17 cellular contexts compared by ENCODE assay signal in the genomic region with DNA sequence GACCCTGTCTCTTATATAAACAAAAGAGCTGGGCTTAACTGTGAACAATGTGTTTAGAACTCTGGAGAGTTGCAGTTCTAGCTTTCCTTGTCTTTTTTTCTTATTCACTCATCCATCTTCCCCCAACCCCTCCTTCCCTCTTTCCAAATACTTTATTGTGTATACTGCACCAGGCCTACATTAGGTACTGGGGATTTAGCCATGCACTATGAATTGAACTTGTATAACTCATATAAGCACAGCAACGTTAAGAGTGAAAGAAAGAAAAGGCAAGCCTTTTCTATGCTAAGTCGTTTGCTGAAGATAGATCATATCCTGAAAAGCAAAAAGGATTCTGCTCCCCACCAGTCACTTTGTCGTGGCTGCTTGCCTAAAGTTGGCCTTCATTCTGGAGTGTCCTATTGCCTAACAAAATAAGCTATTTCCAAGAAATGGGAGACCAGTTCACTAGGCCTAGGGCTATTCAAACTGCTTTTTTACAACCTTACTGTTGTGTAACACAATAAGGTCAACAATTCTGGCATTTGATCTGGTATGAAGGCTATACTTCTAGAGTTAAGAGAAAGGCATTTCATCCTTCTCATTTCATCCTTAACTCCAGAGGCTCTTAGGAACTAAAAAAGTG. TPM values are rescaled to one million over a fixed set of nuclear protein-coding genes. Genes with fewer than 3 reads are reported as not detected.
A peak's percentile ranks its signal among the peaks of the same experiment; 100 is the strongest.
DNase-seq lines count a peak whose midpoint lies in the region; ATAC-seq and TF ChIP-seq lines count a peak whose summit lies in the region.
"Had no signal": no experiment of that assay in that cellular context is flagged by ENCODE, and none has a peak within 500 bp of the region (broad histone marks: within the 10 kb centered on the region; RNA-seq: fewer than 3 reads in every experiment).

No MANE protein-coding gene starts in this region.

- H4K20me1 ChIP-seq in SK-N-SH (ENCODE audit: insufficient read depth): no peaks in the 10 kb centered on the region

- H3K4me2 ChIP-seq in SK-N-SH: no peak overlapping the region

- H3K9me2 ChIP-seq in SK-N-SH: no peaks in the 10 kb centered on the region

- no peaks in the 10 kb centered on the region for H3K79me2 ChIP-seq in SK-N-SH (ENCODE audit: insufficient read depth)

- WGBS in SK-N-SH (ENCODE audit: low lambda C conversion rate): 94% methylated on average over 3 of the region's 3 CpGs
- 100% methylated on average over 1 to 2 of the region's 3 CpGs for WGBS in mesodermal cell (ENCODE audit: insufficient coverage in 2 of 2), 2 experiments

- H3K4me3 ChIP-seq in SK-N-SH (ENCODE audit: low read depth in 2 of 2, low read length in 1 of 2) (no peak overlapping the region), mesodermal cell (ENCODE audit: extremely low read depth, insufficient read depth, low read length, poor library complexity, severe bottlenecking) (no peak overlapping the region), tibial artery (no peak overlapping the region)
- H3K4me3 ChIP-seq: esophagus squamous epithelium, Peyer's patch had no signal

- H3F3A ChIP-seq in SK-N-SH (replicated peaks; ENCODE audit: insufficient read depth): peaks cover 75% of the 10 kb centered on the region

- CTCF ChIA-PET in SK-N-SH (lab: Yijun Ruan, JAX): interaction anchor here (0.6 to 6.1 kb wide), 10 partner anchors 11 to 532 kb away, joined by 3 to 55 read pairs (median 3); no protein-coding TSS in a partner anchor

- H3K9me3 ChIP-seq in SK-N-SH (no peaks in the 10 kb centered on the region), mesodermal cell (ENCODE audit: control insufficient read depth, low read length) (no peaks in the 10 kb centered on the region), tibial artery (no peaks in the 10 kb centered on the region)
- H3K9me3 ChIP-seq: Caco-2, esophagus squamous epithelium, Peyer's patch had no signal

- peak overlapping the region; percentile 22 to 44; a peak in 3 of 4 replicates for H3K27ac ChIP-seq in SK-N-SH (ENCODE audit: low read depth in 2 of 2, low read length in 1 of 2)
- peak overlapping the region; percentile 12 for H3K27ac ChIP-seq in mesodermal cell (ENCODE audit: low read depth, low read length, severe bottlenecking)
- H3K27ac ChIP-seq in tibial artery: peak overlapping the region; percentile 24 to 31
- H3K27ac ChIP-seq: 22Rv1 had no signal

- DNase-seq in SK-N-SH: no peak
- peak; percentile 68 for DNase-seq in fibroblast of peridontal ligament (ENCODE audit: extremely low read depth)
- peak in 1 of 2 donors; percentile 41 for DNase-seq in tibial artery
- DNase-seq in GDM1 (lab: John Stamatoyannopoulos, UW): no peak
- no peak for DNase-seq in posterior cingulate gyrus
- DNase-seq: activated CD4-positive, CD25-positive, alpha-beta regulatory T cell; activated naive CD8-positive, alpha-beta T cell treated with anti-CD3 and anti-CD28 coated beads for 36 hours; activated T-cell treated with anti-CD3 and anti-CD28 coated beads for 4 hours; esophagus squamous epithelium; Peyer's patch; stimulated activated naive CD8-positive, alpha-beta T cell treated with anti-CD3 and anti-CD28 coated beads, Interleukin-15, amount 100 ng/mL, for 72 hours; T-cell had no signal

- H3K9ac ChIP-seq in SK-N-SH: peak overlapping the region; percentile 0; the same call in 1 of the 2 replicates

- H3K27me3 ChIP-seq in SK-N-SH (ENCODE audit: insufficient read depth) (no peaks in the 10 kb centered on the region), tibial artery (no peaks in the 10 kb centered on the region)
- H3K27me3 ChIP-seq: esophagus squamous epithelium, Peyer's patch had no signal

- H3K4me1 ChIP-seq in SK-N-SH (ENCODE audit: control insufficient read depth in 1 of 2, insufficient read depth in 2 of 2, low read depth in 1 of 2, low read length in 1 of 2) (peaks cover 6 to 7% of the 10 kb centered on the region in 2 experiments; a peak in 3 of 4 replicates), mesodermal cell (ENCODE audit: control insufficient read depth, insufficient read depth, low read length, poor library complexity, severe bottlenecking) (peaks cover 16% of the 10 kb centered on the region), tibial artery (peaks cover 0 to 23% (median 12%) of the 10 kb centered on the region in 4 donors)
- H3K4me1 ChIP-seq: Peyer's patch had no signal

- intact Hi-C loops in tibial artery (cut with DNase I; ENCODE audit: low total_unique reads): loop anchor here (10.0 kb wide), 1 partner anchor 89 kb away; no protein-coding TSS in a partner anchor
- intact Hi-C loops in posterior cingulate gyrus (cut with DNase I): loop anchor here (10.0 kb wide), 3 partner anchors 89 to 609 kb away; partner anchors contain the start of gene SHROOM3

- TF ChIP-seq CTCF in SK-N-SH (IDR thresholded peaks at IDR 0.05): no peak
- TF ChIP-seq CTCF in tibial artery (IDR thresholded peaks at IDR 0.05): no peak

- no peak; the same call in 2 of the 3 replicates for ATAC-seq in SK-N-SH treated with all-trans-retinoic acid at 6 μM for 48 hours
- ATAC-seq in HG02852 (IDR thresholded peaks at IDR 0.05; ENCODE audit: unreplicated experiment): no peak

- H3K36me3 ChIP-seq in SK-N-SH (replicated peaks in 1 of 2; ENCODE audit: control insufficient read depth in 1 of 2, insufficient read depth in 2 of 2, low read length in 1 of 2): peaks cover 56 to 62% of the 10 kb centered on the region in 2 experiments
- H3K36me3 ChIP-seq in mesodermal cell (ENCODE audit: control insufficient read depth, insufficient read depth, low read length): peaks cover 61% of the 10 kb centered on the region
- peaks cover 12 to 15% (median 13%) of the 10 kb centered on the region in 3 donors for H3K36me3 ChIP-seq in tibial artery

- POLR2A ChIA-PET in SK-N-SH (lab: Yijun Ruan, JAX): interaction anchor here (0.6 kb wide), 1 partner anchor 496 kb away, joined by 3 read pairs; no protein-coding TSS in a partner anchor

- no peak for TF ChIP-seq RAD21 in SK-N-SH (IDR thresholded peaks at IDR 0.05; ENCODE audit: low read length)

- H2AFZ ChIP-seq in SK-N-SH (ENCODE audit: low read depth): no peak overlapping the region

- no peak for TF ChIP-seq EP300 in SK-N-SH (IDR thresholded peaks at IDR 0.05; ENCODE audit: borderline replicate concordance in 1 of 2, low read depth in 1 of 2, low read length in 1 of 2)

TF ChIP-seq in SK-N-SH, 30 proteins besides CTCF, POLR2A, EP300 and RAD21:
- TF ChIP-seq SMC3 (IDR thresholded peaks at IDR 0.05; ENCODE audit: low read depth, low read length) (no peak), MXI1 (IDR thresholded peaks at IDR 0.05; ENCODE audit: low read depth, low read length) (no peak), EZH2phosphoT487 (IDR thresholded peaks at IDR 0.05; ENCODE audit: borderline replicate concordance, low read depth) (no peak), NRF1 (IDR thresholded peaks at IDR 0.05; ENCODE audit: low read depth, low read length) (no peak), RFX5 (IDR thresholded peaks at IDR 0.05; ENCODE audit: low read length) (no peak), GATA2 (CRISPR knock-in tag; IDR thresholded peaks at IDR 0.05) (no peak), NFIC (IDR thresholded peaks at IDR 0.05; ENCODE audit: borderline replicate concordance) (no peak)

TF ChIP-seq in SK-N-SH treated with all-trans-retinoic acid at 6 μM for 48 hours, 23 proteins besides CTCF, POLR2A, EP300 and RAD21 (continues in another document):
- TF ChIP-seq ZFP3 (CRISPR knock-in tag; IDR thresholded peaks at IDR 0.05) (no peak), ARNTL (CRISPR knock-in tag; IDR thresholded peaks at IDR 0.05; ENCODE audit: borderline replicate concordance, low read depth) (no peak), SNAI2 (CRISPR knock-in tag; IDR thresholded peaks at IDR 0.05) (no peak), ZC3H10 (CRISPR knock-in tag; IDR thresholded peaks at IDR 0.05) (no peak), ZNF565 (CRISPR knock-in tag; conservative IDR thresholded peaks at IDR 0.05; ENCODE audit: low read depth) (no peak), CSRNP3 (CRISPR knock-in tag; IDR thresholded peaks at IDR 0.05) (no peak), CREB5 (CRISPR knock-in tag; IDR thresholded peaks at IDR 0.05; ENCODE audit: low read depth) (no peak), ZNF70 (CRISPR knock-in tag; IDR thresholded peaks at IDR 0.05) (no peak), OSR1 (CRISPR knock-in tag; IDR thresholded peaks at IDR 0.05) (no peak)

RNA-seq across cellular contexts. Expression of gene CCNI, which starts 32.2 kb away (rescaled TPM):
- 56.8 and 61.8 TPM in 2 replicates for polyA plus RNA-seq in SK-N-SH (2012; rRNA removed)
- polyA plus RNA-seq in SK-N-SH (2012; cell fraction: cytosol; rRNA removed): 79.8 and 82.4 TPM in 2 replicates
- polyA plus RNA-seq in SK-N-SH (2012; cell fraction: nucleus; rRNA removed): 15.0 and 31.1 TPM in 2 replicates
- polyA plus RNA-seq in mesodermal cell (2013, experiment 1 of 2): 342 TPM
- polyA plus RNA-seq in mesodermal cell (2013, experiment 2 of 2): 317 TPM
